In the genomic region with DNA sequence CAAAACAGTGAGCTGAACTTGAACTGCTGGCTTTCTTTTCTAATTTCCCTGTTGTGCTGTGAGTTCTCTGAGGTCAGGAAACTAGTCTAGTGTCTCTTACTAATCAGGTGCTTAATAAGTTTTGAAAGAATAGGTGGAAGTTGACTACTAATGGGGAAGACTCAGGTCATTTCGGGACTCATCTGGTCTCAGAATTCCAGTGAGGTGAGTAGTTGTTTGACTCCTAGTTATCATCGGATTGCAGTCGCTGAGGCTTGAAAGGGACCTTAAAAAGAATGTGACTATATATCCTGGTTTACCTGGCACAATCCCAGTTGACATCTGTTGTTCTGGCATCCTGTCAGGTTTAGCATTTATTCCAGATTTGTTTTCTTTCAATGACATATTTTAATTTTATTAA, we compare ENCODE assay signal across 17 cellular contexts.
A peak's percentile ranks its signal among the peaks of the same experiment; 100 is the strongest.
DNase-seq lines count a peak whose midpoint lies in the region; ATAC-seq, FAIRE-seq and TF ChIP-seq lines count a peak whose summit lies in the region.
"Had no signal": no experiment of that assay in that cellular context is flagged by ENCODE, and none has a peak within 500 bp of the region (broad histone marks: within the 10 kb centered on the region; RNA-seq: fewer than 3 reads in every experiment).

No MANE protein-coding gene starts in this region.

- H3K79me2 ChIP-seq in trophoblast cell (ENCODE audit: control insufficient read depth, insufficient read depth, low read length, poor library complexity), result no peaks in the 10 kb centered on the region

- H3K27ac ChIP-seq in trophoblast cell (ENCODE audit: low read depth, low read length), result no peak overlapping the region
- H3K27ac ChIP-seq in gastrocnemius medialis, result no peak overlapping the region

- no peak overlapping the region for H2BK12ac ChIP-seq in trophoblast cell (ENCODE audit: low read length)

- no peak overlapping the region for H4K8ac ChIP-seq in trophoblast cell (ENCODE audit: low read depth, low read length)

- no peak overlapping the region for H3K23ac ChIP-seq in trophoblast cell (ENCODE audit: low read length)

- H2AK5ac ChIP-seq in trophoblast cell (ENCODE audit: low read length), result no peak overlapping the region

- H3K4me3 ChIP-seq in epithelial cell of proximal tubule (ENCODE audit: low read depth, low read length) (no peak overlapping the region), trophoblast cell (ENCODE audit: low read depth, low read length) (no peak overlapping the region), gastrocnemius medialis (no peak overlapping the region)

- H3K14ac ChIP-seq in trophoblast cell (ENCODE audit: low read length), result no peak overlapping the region

- H3K9me3 ChIP-seq in trophoblast cell (ENCODE audit: insufficient read depth, low read depth, low read length), result no peaks in the 10 kb centered on the region
- no peaks in the 10 kb centered on the region for H3K9me3 ChIP-seq in gastrocnemius medialis

- H2BK120ac ChIP-seq in trophoblast cell (ENCODE audit: insufficient read depth, low read length, poor library complexity), result no peak overlapping the region

- TF ChIP-seq CTCF in epithelial cell of proximal tubule (conservative IDR thresholded peaks at IDR 0.05; ENCODE audit: low read depth, low read length) (no peak), gastrocnemius medialis (IDR thresholded peaks at IDR 0.05 in 4 of 5, conservative IDR thresholded peaks at IDR 0.05 in 1 of 5) (no peak)

- in situ Hi-C loops in gastrocnemius medialis (cut with MboI; ENCODE audit: low sequenced_read_pairs in 4 of 4), result no loop called here

- H3K79me1 ChIP-seq in trophoblast cell (ENCODE audit: low read length), result peaks cover 3% of the 10 kb centered on the region

- no peak overlapping the region for H2BK5ac ChIP-seq in trophoblast cell (ENCODE audit: low read depth, low read length, poor library complexity)

- H3K9ac ChIP-seq in trophoblast cell (ENCODE audit: low read length), result no peak overlapping the region

- FAIRE-seq in RCC 7860 (lab: Jason Lieb, UNC), result peak; percentile 79

- H3K18ac ChIP-seq in trophoblast cell (ENCODE audit: low read length), result no peak overlapping the region

- H2AFZ ChIP-seq in trophoblast cell (ENCODE audit: insufficient read depth, low read length, poor library complexity), result no peak overlapping the region

- H4K91ac ChIP-seq in trophoblast cell (ENCODE audit: low read depth, low read length), result no peak overlapping the region

- DNase-seq in HPDE6-E6E7 (ENCODE audit: extremely low spot score) (peak; percentile 22), RCC 7860 (ENCODE audit: low spot score) (peak; percentile 54), epithelial cell of proximal tubule (ENCODE audit: low read depth) (peak; percentile 61), trophoblast cell (peak; percentile 63 to 90), gastrocnemius medialis (no peak), 8988T (no peak), amniotic stem cell (lab: John Stamatoyannopoulos, UW) (no peak)
- DNase-seq: AML-193; C1 segment of cervical spinal cord; CD8-positive, alpha-beta T cell; DMS79; HCEC 1CT; NCI-H1694; NCI-H2081 treated with DMSO at 0.1 percent for 48 hours; NCI-H2171 treated with DMSO at 0.1 percent for 48 hours; NCI-H526; SHP77 had no signal

- WGBS in trophoblast cell (ENCODE audit: extremely low coverage, insufficient coverage, insufficient read length), result no CpG with 5 or more reads among the region's 3 CpGs

- TF ChIP-seq POLR2A in gastrocnemius medialis (IDR thresholded peaks at IDR 0.05), result no peak

- ATAC-seq in gastrocnemius medialis, result no peak
- ATAC-seq: CD8-positive, alpha-beta T cell had no signal

- H4K12ac ChIP-seq in trophoblast cell (ENCODE audit: low read depth, low read length), result no peak overlapping the region

- H3K36me3 ChIP-seq in trophoblast cell (ENCODE audit: control insufficient read depth in 1 of 2, insufficient read depth in 2 of 2, low read length in 2 of 2) (no peaks in the 10 kb centered on the region), gastrocnemius medialis (no peaks in the 10 kb centered on the region)

- H3K4ac ChIP-seq in trophoblast cell (ENCODE audit: low read depth, low read length), result no peak overlapping the region

- H3K27me3 ChIP-seq in trophoblast cell (ENCODE audit: insufficient read depth, low read length) (no peaks in the 10 kb centered on the region), gastrocnemius medialis (no peaks in the 10 kb centered on the region)

- peaks cover 2 to 8% of the 10 kb centered on the region in 2 experiments for H3K4me1 ChIP-seq in trophoblast cell (ENCODE audit: control insufficient read depth in 1 of 2, insufficient read depth in 2 of 2, low read length in 2 of 2)
- H3K4me1 ChIP-seq in gastrocnemius medialis, result no peaks in the 10 kb centered on the region

- H3K4me2 ChIP-seq in trophoblast cell (ENCODE audit: low read length), result no peak overlapping the region

- intact Hi-C loops in gastrocnemius medialis (cut with DNase I; ENCODE audit: low total_unique reads), result no loop called here

Comparison
In these comparisons a context has a peak if more than half of its experiments do, and no peak if none do; other contexts are left out.
1. DNase-seq: peak in HPDE6-E6E7 (single experiment), RCC 7860 (single experiment), epithelial cell of proximal tubule (single experiment) and trophoblast cell (2 of 2); none in gastrocnemius medialis (0 of 2), 8988T (single experiment) and amniotic stem cell (single experiment).